13 cellular contexts compared by ENCODE assay signal in the genomic region with DNA sequence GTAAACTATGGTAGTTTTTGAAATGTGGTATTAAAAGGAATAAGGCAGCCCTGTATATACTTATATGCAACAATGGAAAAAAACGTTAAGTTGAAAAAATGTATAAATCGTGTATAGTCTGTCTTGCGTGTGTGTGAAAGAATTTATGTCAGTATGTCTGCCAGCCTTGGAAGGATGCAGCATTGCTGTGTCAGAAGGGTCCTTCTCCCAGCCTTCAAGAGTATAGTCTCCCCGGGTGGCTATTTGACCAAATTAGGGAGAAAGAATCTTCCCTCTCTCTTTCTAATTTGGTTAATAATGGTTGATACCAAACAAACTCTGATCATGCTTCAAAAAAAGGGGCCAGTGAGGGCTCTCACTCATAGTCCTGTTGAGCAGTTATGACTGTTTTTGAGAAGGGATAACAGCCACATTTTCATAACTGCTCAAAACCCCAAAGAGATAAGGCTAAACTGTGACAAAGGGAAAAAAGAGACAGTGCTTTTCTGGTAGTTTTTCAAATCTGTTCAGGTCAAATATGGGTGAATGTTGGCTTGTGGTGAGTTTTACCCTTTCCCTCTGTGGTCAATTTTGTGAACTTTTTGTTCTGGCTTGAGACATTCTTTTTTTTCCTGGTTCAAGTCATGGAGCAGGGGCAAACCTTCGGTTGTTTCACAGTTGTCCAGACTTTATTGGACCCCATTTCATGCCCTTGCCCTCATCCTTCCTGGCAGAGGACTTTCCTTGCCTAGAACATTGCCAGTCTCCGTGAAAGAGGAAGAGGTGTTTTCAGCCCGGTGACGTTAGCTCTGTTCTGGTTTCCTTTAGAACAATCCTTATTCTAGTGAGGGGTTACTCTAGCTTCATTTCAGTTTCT. TPM values are rescaled to one million over a fixed set of nuclear protein-coding genes. Genes with fewer than 3 reads are reported as not detected.
DNase-seq lines count a peak whose midpoint lies in the region; ATAC-seq, FAIRE-seq and TF ChIP-seq lines count a peak whose summit lies in the region.
"Had no signal": no experiment of that assay in that cellular context is flagged by ENCODE, and none has a peak within 500 bp of the region (broad histone marks: within the 10 kb centered on the region; RNA-seq: fewer than 3 reads in every experiment).

No MANE protein-coding gene starts in this region.

- H3K9me3 ChIP-seq in CD4-positive, alpha-beta T cell (ENCODE audit: control insufficient read depth, low read length): no peaks in the 10 kb centered on the region
- H3K9me3 ChIP-seq in lower lobe of right lung: peaks cover under 1% of the 10 kb centered on the region
- no peaks in the 10 kb centered on the region for H3K9me3 ChIP-seq in kidney (ENCODE audit: control insufficient read depth in 1 of 2, low read length in 2 of 2)
- H3K9me3 ChIP-seq: HAP-1 had no signal

- FAIRE-seq in kidney (lab: Jason Lieb, UNC): no peak
- FAIRE-seq: TTC549 had no signal

- no peak for DNase-seq in CD4-positive, alpha-beta T cell
- DNase-seq in OCI-M1 (lab: John Stamatoyannopoulos, UW) (peak; percentile 63), lower lobe of right lung (no peak), kidney (no peak), NCI-H128 (lab: John Stamatoyannopoulos, UW; ENCODE audit: unreplicated experiment) (no peak)
- DNase-seq: NCI-H1092 treated with DMSO at 0.1 percent for 48 hours, PC-3 had no signal

- H3K4me3 ChIP-seq in lower lobe of right lung: no peak overlapping the region
- no peak overlapping the region for H3K4me3 ChIP-seq in kidney (ENCODE audit: low read length in 2 of 2)
- H3K4me3 ChIP-seq: HAP-1, hepatocyte had no signal

- H3K27me3 Mint-ChIP-seq in CD4-positive, alpha-beta T cell: no peaks in the 10 kb centered on the region

- peak overlapping the region; percentile 19 for H3K27ac Mint-ChIP-seq in CD4-positive, alpha-beta T cell

- peak; percentile 26 for ATAC-seq in CD4-positive, alpha-beta T cell (ENCODE audit: poor library complexity)
- ATAC-seq in GM19452 (IDR thresholded peaks at IDR 0.05; ENCODE audit: unreplicated experiment) (peak; percentile 44), lower lobe of right lung (peak; percentile 53), GM18511 (IDR thresholded peaks at IDR 0.05; ENCODE audit: unreplicated experiment) (no peak), HG02852 (IDR thresholded peaks at IDR 0.05; ENCODE audit: unreplicated experiment) (no peak)
- ATAC-seq: PC-3 had no signal

- H3K27ac ChIP-seq in CD4-positive, alpha-beta T cell (ENCODE audit: low read depth, low read length): no peak overlapping the region
- H3K27ac ChIP-seq in lower lobe of right lung: peak overlapping the region; percentile 21
- no peak overlapping the region for H3K27ac ChIP-seq in kidney (ENCODE audit: low read depth in 2 of 2, low read length in 2 of 2)
- H3K27ac ChIP-seq: hepatocyte had no signal

- H3K9me3 Mint-ChIP-seq in CD4-positive, alpha-beta T cell: no peaks in the 10 kb centered on the region

- intact Hi-C loops in CD4-positive, alpha-beta T cell (cut with DNase I, micrococcal nuclease): no loop called here
- intact Hi-C loops in lower lobe of right lung (cut with DNase I) (no loop called here), kidney (cut with DNase I) (no loop called here)

- H3K4me3 Mint-ChIP-seq in CD4-positive, alpha-beta T cell: no peak overlapping the region

- H3K36me3 Mint-ChIP-seq in CD4-positive, alpha-beta T cell (ENCODE audit: low read depth): peaks cover 17% of the 10 kb centered on the region

- no peaks in the 10 kb centered on the region for H3K27me3 ChIP-seq in CD4-positive, alpha-beta T cell (ENCODE audit: control insufficient read depth, insufficient read depth, low read length)
- H3K27me3 ChIP-seq in lower lobe of right lung (ENCODE audit: low read depth): no peaks in the 10 kb centered on the region
- H3K27me3 ChIP-seq: hepatocyte had no signal

- H3K4me1 ChIP-seq in lower lobe of right lung (peaks cover 36% of the 10 kb centered on the region), kidney (ENCODE audit: control insufficient read depth in 1 of 2, insufficient read depth in 1 of 2, low read depth in 1 of 2, low read length in 2 of 2) (no peaks in the 10 kb centered on the region)

- peaks cover 44% of the 10 kb centered on the region for H3K4me1 Mint-ChIP-seq in CD4-positive, alpha-beta T cell (ENCODE audit: low read depth)

- CTCF ChIA-PET in CD4-positive, alpha-beta T cell (lab: Charles Lee): no interaction called here

- H3K9ac ChIP-seq in kidney (ENCODE audit: low read length in 2 of 2): no peak overlapping the region

- POLR2A ChIA-PET in CD4-positive, alpha-beta T cell (lab: Charles Lee): no interaction called here

- no peak for TF ChIP-seq CTCF in CD4-positive, alpha-beta T cell (IDR thresholded peaks at IDR 0.05)
- TF ChIP-seq CTCF in lower lobe of right lung (IDR thresholded peaks at IDR 0.05) (no peak), kidney (IDR thresholded peaks at IDR 0.05; ENCODE audit: borderline replicate concordance, extremely low read depth, insufficient read depth) (no peak)

- H3K36me3 ChIP-seq in lower lobe of right lung (no peaks in the 10 kb centered on the region), kidney (ENCODE audit: control insufficient read depth in 1 of 2, insufficient read depth in 2 of 2, low read length in 2 of 2) (no peaks in the 10 kb centered on the region)
- H3K36me3 ChIP-seq: HAP-1 had no signal

RNA-seq across cellular contexts. Expression of gene SNX30, which starts 21.0 kb away (rescaled TPM):
- 1 to 10 TPM; 5.2 to 5.8 TPM for total RNA-seq in CD4-positive, alpha-beta T cell
- total RNA-seq in lower lobe of right lung: 67.5 TPM
- 22.9 TPM for total RNA-seq in kidney
- polyA plus RNA-seq in kidney (ENCODE audit: insufficient read depth, low read depth, low replicate concordance): 7.9 TPM

RNA-seq across cellular contexts. Expression of gene INIP, which starts 53.7 kb away (rescaled TPM):
- total RNA-seq in CD4-positive, alpha-beta T cell: 1 to 10 TPM; 7.8 to 9.1 TPM
- 21.0 TPM for total RNA-seq in lower lobe of right lung
- 25.7 TPM for total RNA-seq in kidney
- polyA plus RNA-seq in kidney (ENCODE audit: insufficient read depth, low read depth, low replicate concordance): 14.5 TPM

Comparison
In these comparisons a context has a peak if more than half of its experiments do, and no peak if none do; other contexts are left out.
1. ATAC-seq: peak in CD4-positive, alpha-beta T cell (single experiment), GM19452 (single experiment) and lower lobe of right lung (2 of 2); none in GM18511 (single experiment) and HG02852 (single experiment).